Comparison of ENCODE assay signal across 1 cellular context in the genomic region with DNA sequence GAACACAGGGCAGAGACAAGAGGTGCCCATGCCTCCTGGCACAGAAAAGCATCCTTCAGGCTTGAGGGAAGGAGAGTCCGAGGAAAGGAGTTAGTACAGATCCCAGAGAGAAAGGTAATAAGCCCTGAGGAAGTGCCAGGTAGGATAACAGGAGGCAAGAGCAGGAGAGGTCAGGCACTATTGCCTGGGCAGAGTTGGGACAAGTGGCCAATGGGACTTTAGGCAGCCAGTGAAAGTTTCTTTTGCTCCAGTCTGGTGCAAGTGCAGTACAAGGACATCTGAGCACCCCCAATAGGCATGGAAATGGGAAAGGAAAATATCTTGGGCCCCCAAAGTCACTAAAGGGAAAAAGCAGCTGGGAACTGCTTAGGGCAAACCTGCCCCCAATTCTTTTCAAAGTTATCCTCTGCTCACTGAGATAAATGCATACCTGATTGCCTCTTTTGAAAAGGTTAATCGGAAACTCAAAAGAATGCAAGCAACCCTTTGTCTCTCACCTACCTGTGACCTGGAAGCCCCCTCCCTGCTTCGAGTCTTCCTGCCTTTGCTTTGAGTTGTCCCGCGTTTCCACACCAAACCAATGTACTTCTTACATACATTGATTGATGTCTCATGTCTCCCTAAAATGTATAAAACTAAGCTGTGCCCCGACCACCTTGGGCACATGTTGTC.
TF ChIP-seq lines count a peak whose summit lies in the region.

No MANE protein-coding gene starts in this region.

TF ChIP-seq in H1, 55 proteins besides CTCF, POLR2A, EP300 and RAD21:
- TF ChIP-seq SIN3A (conservative IDR thresholded peaks at IDR 0.05 in 1 of 2, IDR thresholded peaks at IDR 0.05 in 1 of 2; ENCODE audit: low read depth in 1 of 2, low read length in 2 of 2), result no peak
- TF ChIP-seq BRCA1 (IDR thresholded peaks at IDR 0.05; ENCODE audit: low read depth, low read length), result no peak
- peak; percentile 58 for TF ChIP-seq NANOG (IDR thresholded peaks at IDR 0.05; ENCODE audit: insufficient read depth, low read depth, low read length, poor library complexity, severe bottlenecking)
- no peak for TF ChIP-seq EZH2 (IDR thresholded peaks at IDR 0.05; ENCODE audit: low read depth, low read length, severe bottlenecking)
- TF ChIP-seq KDM4A (IDR thresholded peaks at IDR 0.05; ENCODE audit: low read depth, low read length, severe bottlenecking), result no peak
- no peak for TF ChIP-seq PHF8 (conservative IDR thresholded peaks at IDR 0.05; ENCODE audit: low read depth, low read length)
- TF ChIP-seq HDAC2 (IDR thresholded peaks at IDR 0.05; ENCODE audit: borderline replicate concordance in 1 of 2, low read depth in 2 of 2, low read length in 2 of 2), result no peak
- TF ChIP-seq CBX5 (IDR thresholded peaks at IDR 0.05; ENCODE audit: low read depth, low read length), result no peak
- TF ChIP-seq, protein P1, sequence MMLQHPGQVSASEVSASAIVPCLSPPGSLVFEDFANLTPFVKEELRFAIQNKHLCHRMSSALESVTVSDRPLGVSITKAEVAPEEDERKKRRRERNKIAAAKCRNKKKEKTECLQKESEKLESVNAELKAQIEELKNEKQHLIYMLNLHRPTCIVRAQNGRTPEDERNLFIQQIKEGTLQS (IDR thresholded peaks at IDR 0.05; ENCODE audit: insufficient read depth, low read depth, low read length), result no peak
- no peak for TF ChIP-seq TEAD4 (IDR thresholded peaks at IDR 0.05; ENCODE audit: low read depth, low read length)
- TF ChIP-seq, protein P2, sequence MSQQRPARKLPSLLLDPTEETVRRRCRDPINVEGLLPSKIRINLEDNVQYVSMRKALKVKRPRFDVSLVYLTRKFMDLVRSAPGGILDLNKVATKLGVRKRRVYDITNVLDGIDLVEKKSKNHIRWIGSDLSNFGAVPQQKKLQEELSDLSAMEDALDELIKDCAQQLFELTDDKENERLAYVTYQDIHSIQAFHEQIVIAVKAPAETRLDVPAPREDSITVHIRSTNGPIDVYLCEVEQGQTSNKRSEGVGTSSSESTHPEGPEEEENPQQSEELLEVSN (IDR thresholded peaks at IDR 0.05), result no peak
- no peak for TF ChIP-seq CTBP2 (IDR thresholded peaks at IDR 0.05; ENCODE audit: borderline replicate concordance, insufficient read depth, insufficient read length, low read length)
- TF ChIP-seq CBX8 (IDR thresholded peaks at IDR 0.05; ENCODE audit: borderline replicate concordance, low read depth, low read length), result no peak
- peak; percentile 88 for TF ChIP-seq ASH2L (IDR thresholded peaks at IDR 0.05; ENCODE audit: low read length)
- no peak for TF ChIP-seq TAF7 (optimal IDR thresholded peaks at IDR 0.05; ENCODE audit: borderline replicate concordance, low read depth, low read length)
- peak; percentile 76 for TF ChIP-seq CHD7 (IDR thresholded peaks at IDR 0.05; ENCODE audit: insufficient replicate concordance, low read length)
- TF ChIP-seq, protein P3, sequence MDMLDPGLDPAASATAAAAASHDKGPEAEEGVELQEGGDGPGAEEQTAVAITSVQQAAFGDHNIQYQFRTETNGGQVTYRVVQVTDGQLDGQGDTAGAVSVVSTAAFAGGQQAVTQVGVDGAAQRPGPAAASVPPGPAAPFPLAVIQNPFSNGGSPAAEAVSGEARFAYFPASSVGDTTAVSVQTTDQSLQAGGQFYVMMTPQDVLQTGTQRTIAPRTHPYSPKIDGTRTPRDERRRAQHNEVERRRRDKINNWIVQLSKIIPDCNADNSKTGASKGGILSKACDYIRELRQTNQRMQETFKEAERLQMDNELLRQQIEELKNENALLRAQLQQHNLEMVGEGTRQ (IDR thresholded peaks at IDR 0.05; ENCODE audit: low read length), result no peak
- TF ChIP-seq YY1 (IDR thresholded peaks at IDR 0.05; ENCODE audit: low read depth, low read length), result no peak
- 0 out of 2 replicates have a peak, but pooled peaks have one; percentile 43 for TF ChIP-seq SP1 (IDR thresholded peaks at IDR 0.05; ENCODE audit: low read depth, low read length)
- TF ChIP-seq RNF2 (IDR thresholded peaks at IDR 0.05; ENCODE audit: borderline replicate concordance, low read depth, low read length, missing control alignments, poor library complexity, severe bottlenecking), result no peak
- TF ChIP-seq GTF2F1 (IDR thresholded peaks at IDR 0.05; ENCODE audit: borderline replicate concordance, low read depth, low read length), result no peak
- TF ChIP-seq CHD2 (IDR thresholded peaks at IDR 0.05; ENCODE audit: low read length), result no peak
- TF ChIP-seq EGR1 (IDR thresholded peaks at IDR 0.05; ENCODE audit: borderline replicate concordance, low read depth, low read length), result no peak
